In genomic region chr5:95822038-95822407, GRCh38 we compare ENCODE assay signal across 8 cellular contexts. TPM values are rescaled to one million over a fixed set of nuclear protein-coding genes. Genes with fewer than 3 reads are reported as not detected.
DNase-seq lines count a peak whose midpoint lies in the region; ATAC-seq, FAIRE-seq and TF ChIP-seq lines count a peak whose summit lies in the region.

No MANE protein-coding gene starts in this region.

- H3K4me3 ChIP-seq in Caco-2 (ENCODE audit: low read depth, low read length) (peak overlapping the region; percentile 59), HL-60 (replicated peaks; ENCODE audit: insufficient read depth, low read length) (peak overlapping the region; percentile 78), coronary artery (peak overlapping the region; percentile 80), HepG2 (replicated peaks in 1 of 3; ENCODE audit: insufficient read depth in 1 of 3, low read depth in 2 of 3, low read length in 3 of 3) (peak overlapping the region; percentile 66 to 86 (median 81)), stomach smooth muscle (ENCODE audit: low read length in 2 of 2) (peak overlapping the region; percentile 98 to 99)

- no peaks in the 10 kb centered on the region for H3K27me3 Mint-ChIP-seq in Caco-2 (ENCODE audit: insufficient read depth, unreplicated experiment)

- no peaks in the 10 kb centered on the region for H3K27me3 ChIP-seq in Caco-2 (replicated peaks; ENCODE audit: control insufficient read depth, insufficient read depth, low read length)
- H3K27me3 ChIP-seq in HL-60 (ENCODE audit: insufficient read depth, poor library complexity, severe bottlenecking): no peaks in the 10 kb centered on the region
- H3K27me3 ChIP-seq in HepG2 (ENCODE audit: control insufficient read depth in 1 of 2, insufficient read depth in 2 of 2, low read length in 2 of 2): no peaks in the 10 kb centered on the region; a peak in 1 of 5 replicates
- no peaks in the 10 kb centered on the region for H3K27me3 ChIP-seq in stomach smooth muscle (ENCODE audit: control insufficient read depth in 1 of 2, insufficient read depth in 2 of 2, low read length in 2 of 2)

- no peak overlapping the region for H2AFZ ChIP-seq in HepG2 (ENCODE audit: low read length)

- H3K9ac ChIP-seq in HepG2 (ENCODE audit: insufficient read depth, low read depth, low read length): peak overlapping the region; percentile 79
- peak overlapping the region; percentile 83 to 91 for H3K9ac ChIP-seq in stomach smooth muscle (ENCODE audit: low read length in 2 of 2)

- ATAC-seq in GM19351 (IDR thresholded peaks at IDR 0.05; ENCODE audit: unreplicated experiment) (peak; percentile 19), HepG2 (peak; percentile 30)

- H3K4me3 Mint-ChIP-seq in Caco-2 (ENCODE audit: unreplicated experiment): peak overlapping the region; percentile 82

- POLR2A ChIA-PET in Caco-2 (lab: Charles Lee): interaction anchor here (0.6 to 1.0 kb wide), 3 partner anchors 9 to 931 kb away, joined by 5 to 11 read pairs (median 7); no protein-coding TSS in a partner anchor
- POLR2A ChIA-PET in HepG2 (lab: Yijun Ruan, JAX): interaction anchor here (0.9 to 6.1 kb wide), 17 partner anchors 9 to 175 kb away, joined by 4 to 130 read pairs (median 14); partner anchors contain the start of genes RFESD and RHOBTB3

- H3K4me2 ChIP-seq in HepG2 (ENCODE audit: low read depth, low read length): peak overlapping the region; percentile 94

- H3K4me1 ChIP-seq in Caco-2: peaks cover 34% of the 10 kb centered on the region
- peaks cover 87% of the 10 kb centered on the region for H3K4me1 ChIP-seq in HepG2 (ENCODE audit: insufficient read depth, low read length)
- H3K4me1 ChIP-seq in stomach smooth muscle (ENCODE audit: control insufficient read depth, insufficient read depth, low read length): peaks cover 41% of the 10 kb centered on the region

- H3K27ac ChIP-seq in HL-60 (replicated peaks) (peak overlapping the region; percentile 75), coronary artery (peak overlapping the region; percentile 72 to 87), HepG2 (ENCODE audit: extremely low read length, insufficient read depth, low read length) (peak overlapping the region; percentile 89), stomach smooth muscle (ENCODE audit: low read length) (peak overlapping the region; percentile 76)

- no peak for TF ChIP-seq RAD21 in HepG2 (CRISPR knock-in tag; IDR thresholded peaks at IDR 0.05)

- BruUV-seq in Caco-2 (replicated peaks; lab: Mats Ljungman, UMichigan) (no TSS peak), HepG2 (replicated peaks; lab: Mats Ljungman, UMichigan) (no TSS peak)

- H3K9me3 ChIP-seq in Caco-2 (no peaks in the 10 kb centered on the region), HepG2 (ENCODE audit: low read length) (no peaks in the 10 kb centered on the region), stomach smooth muscle (ENCODE audit: control insufficient read depth in 2 of 2, low read length in 2 of 2) (no peaks in the 10 kb centered on the region)

- no peak for TF ChIP-seq EP300 in HepG2 (IDR thresholded peaks at IDR 0.05; ENCODE audit: low read depth in 2 of 2, low read length in 2 of 2)
- no peak for TF ChIP-seq EP300 in HepG2 (CRISPR knock-in tag; IDR thresholded peaks at IDR 0.05; ENCODE audit: borderline replicate concordance)

- TF ChIP-seq POLR2A in HepG2 (IDR thresholded peaks at IDR 0.05; ENCODE audit: insufficient read depth in 1 of 2, low read depth in 2 of 2, low read length in 2 of 2): no peak

- in situ Hi-C loops in HepG2 (cut with HindIII; ENCODE audit: extremely low pct_ligation_motif_present, low pct_unique_long_range_greater_than_20kb): no loop called here

- peaks cover 15% of the 10 kb centered on the region for H3K4me1 Mint-ChIP-seq in Caco-2 (ENCODE audit: low read depth, unreplicated experiment)

- H3K79me2 ChIP-seq in HepG2 (ENCODE audit: insufficient read depth, low read length): peaks cover 53% of the 10 kb centered on the region

- H3K36me3 ChIP-seq in Caco-2 (ENCODE audit: control insufficient read depth, insufficient read depth, low read length): no peaks in the 10 kb centered on the region
- peaks cover 5 to 6% of the 10 kb centered on the region in 2 experiments; a peak in 4 of 5 replicates for H3K36me3 ChIP-seq in HepG2 (replicated peaks in 1 of 2; ENCODE audit: control insufficient read depth in 1 of 2, insufficient read depth in 2 of 2, low read length in 2 of 2)
- no peaks in the 10 kb centered on the region for H3K36me3 ChIP-seq in stomach smooth muscle (ENCODE audit: control insufficient read depth in 2 of 2, insufficient read depth in 2 of 2, low read length in 2 of 2)

- CTCF ChIA-PET in Caco-2 (lab: Charles Lee): interaction anchor here (1.0 to 1.3 kb wide), 3 partner anchors 9 to 41 kb away, joined by 3 to 10 read pairs (median 5); no protein-coding TSS in a partner anchor
- CTCF ChIA-PET in HepG2 (lab: Yijun Ruan, JAX; ENCODE audit: low intra/inter-chr PET ratio, low total read pairs): interaction anchor here (0.7 kb wide), 1 partner anchor 41 kb away, joined by 3 read pairs; no protein-coding TSS in a partner anchor

- peak overlapping the region; percentile 51 for H3K27ac Mint-ChIP-seq in Caco-2 (ENCODE audit: unreplicated experiment)

- 3% methylated on average over 6 of the region's 13 CpGs for WGBS in HepG2 (ENCODE audit: low lambda C conversion rate)

- intact Hi-C loops in Caco-2 (cut with micrococcal nuclease; ENCODE audit: unreplicated experiment) (loop anchor here (1.0 to 10.0 kb wide), 6 partner anchors 10 to 1283 kb away; no protein-coding TSS in a partner anchor), HepG2 (cut with micrococcal nuclease; ENCODE audit: unreplicated experiment) (loop anchor here (2.0 kb wide), 1 partner anchor 21 kb away; no protein-coding TSS in a partner anchor)

- H3K9me3 Mint-ChIP-seq in Caco-2 (ENCODE audit: unreplicated experiment): no peaks in the 10 kb centered on the region

- H4K20me1 ChIP-seq in HepG2 (ENCODE audit: insufficient read depth, low read length): peaks cover 27% of the 10 kb centered on the region

- peaks cover 2% of the 10 kb centered on the region for H3K36me3 Mint-ChIP-seq in Caco-2 (ENCODE audit: insufficient read depth, unreplicated experiment)

- no peak for FAIRE-seq in HepG2 (lab: Jason Lieb, UNC)

- DNase-seq in Caco-2: peak in 1 of 2 experiments; percentile 51
- no peak for DNase-seq in HL-60 (ENCODE audit: low read depth in 1 of 2, low spot score in 1 of 2)
- peak; percentile 90 for DNase-seq in SK-N-DZ (ENCODE audit: low spot score)
- no peak for DNase-seq in coronary artery (ENCODE audit: low spot score)
- DNase-seq in HepG2 (ENCODE audit: low spot score): no peak
- DNase-seq in central memory CD4-positive, alpha-beta T cell: no peak

- no peak for TF ChIP-seq CTCF in Caco-2 (IDR thresholded peaks at IDR 0.05; ENCODE audit: insufficient read depth in 1 of 2, low read depth in 1 of 2, low read length in 1 of 2, severe bottlenecking in 1 of 2, unreplicated experiment in 1 of 2)
- no peak for TF ChIP-seq CTCF in HL-60 (IDR thresholded peaks at IDR 0.05; ENCODE audit: insufficient read depth, low read length)
- no peak for TF ChIP-seq CTCF in coronary artery (IDR thresholded peaks at IDR 0.05)
- TF ChIP-seq CTCF in HepG2 (CRISPR knock-in tag; IDR thresholded peaks at IDR 0.05): no peak

TF ChIP-seq in HepG2, 621 proteins besides CTCF, POLR2A, EP300 and RAD21 (continues in another document):
- TF ChIP-seq BCL6 (CRISPR knock-in tag; IDR thresholded peaks at IDR 0.05) (no peak), NR2F2 (IDR thresholded peaks at IDR 0.05; ENCODE audit: borderline replicate concordance, low read depth) (no peak), ZNF317 (CRISPR knock-in tag; IDR thresholded peaks at IDR 0.05) (peak; percentile 90), ZNF367 (CRISPR knock-in tag; IDR thresholded peaks at IDR 0.05; ENCODE audit: borderline replicate concordance) (no peak), SOX13 (IDR thresholded peaks at IDR 0.05) (no peak), SOX13 (CRISPR knock-in tag; conservative IDR thresholded peaks at IDR 0.05 in 1 of 2, IDR thresholded peaks at IDR 0.05 in 1 of 2) (no peak), THAP8 (CRISPR knock-in tag; IDR thresholded peaks at IDR 0.05; ENCODE audit: borderline replicate concordance) (no peak)

RNA-seq across cellular contexts. Expression of gene GLRX, which starts 0.5 kb away (rescaled TPM):
- total RNA-seq in Caco-2 (2022) (17.9 and 26.4 TPM in 2 replicates), HepG2 (2016; rRNA removed; fragmentation: Illumina TruSeq; extraction: Trizol) (63.8 and 71.9 TPM in 2 replicates)
- polyA plus RNA-seq in SK-N-DZ (2014; cell fraction: cytosol; rRNA removed): 19.8 and 34.2 TPM in 2 replicates
- polyA plus RNA-seq in SK-N-DZ (2014; cell fraction: nucleus; rRNA removed): 9.8 and 20.5 TPM in 2 replicates
- 27.6 and 30.6 TPM in 2 replicates for total RNA-seq in HepG2 (2016; cell fraction: cytosol; rRNA removed; fragmentation: Illumina TruSeq; extraction: Trizol; ENCODE audit: low read depth)
- total RNA-seq in HepG2 (2016; cell fraction: insoluble cytoplasmic fraction; rRNA removed; fragmentation: Illumina TruSeq; extraction: Trizol): 64.8 and 79.1 TPM in 2 replicates
- 27.3 and 28.0 TPM in 2 replicates for total RNA-seq in HepG2 (2016; cell fraction: membrane; rRNA removed; fragmentation: Illumina TruSeq; extraction: Trizol)
- total RNA-seq in HepG2 (2016; cell fraction: nucleus; rRNA removed; fragmentation: Illumina TruSeq; extraction: Trizol): 27.2 and 28.1 TPM in 2 replicates
- 499 and 615 TPM in 2 replicates for polyA plus RNA-seq in HepG2 (2011; rRNA removed)
- polyA plus RNA-seq in HepG2 (2011; cell fraction: cytosol; rRNA removed): 393 and 503 TPM in 2 replicates
- 87.8 and 90.3 TPM in 2 replicates for polyA plus RNA-seq in HepG2 (2011; cell fraction: nucleus; rRNA removed)
- 244 and 269 TPM in 2 replicates for polyA plus RNA-seq in HepG2 (2012)
- polyA plus RNA-seq in HepG2 (2016; cell fraction: cytosol; fragmentation: Illumina TruSeq; extraction: Trizol; ENCODE audit: low read depth): 25.5 and 30.2 TPM in 2 replicates
- polyA plus RNA-seq in HepG2 (2016; cell fraction: insoluble cytoplasmic fraction; fragmentation: Illumina TruSeq; extraction: Trizol; ENCODE audit: low read depth): 107 and 117 TPM in 2 replicates
- polyA plus RNA-seq in HepG2 (2016; cell fraction: membrane; fragmentation: Illumina TruSeq; extraction: Trizol; ENCODE audit: low read depth): 23.9 and 28.1 TPM in 2 replicates
- polyA plus RNA-seq in HepG2 (2016; cell fraction: nucleus; fragmentation: Illumina TruSeq; extraction: Trizol; ENCODE audit: insufficient read depth, low read depth): 59.6 and 62.5 TPM in 2 replicates
- 44.3 and 186 TPM in 2 replicates for polyA minus RNA-seq in HepG2 (2011; rRNA and poly(A)+ RNA removed; ENCODE audit: low replicate concordance)
- 49.7 and 65.5 TPM in 2 replicates for polyA minus RNA-seq in HepG2 (2011; cell fraction: cytosol; rRNA and poly(A)+ RNA removed)
- polyA minus RNA-seq in HepG2 (2011; cell fraction: nucleus; rRNA and poly(A)+ RNA removed): 62.3 and 93.9 TPM in 2 replicates
